Comparison of ENCODE assay signal across 24 cellular contexts in genomic region chr15:45143056-45143455, GRCh38. TPM values are rescaled to one million over a fixed set of nuclear protein-coding genes. Genes with fewer than 3 reads are reported as not detected.
A peak's percentile ranks its signal among the peaks of the same experiment; 100 is the strongest.
DNase-seq lines count a peak whose midpoint lies in the region; ATAC-seq and TF ChIP-seq lines count a peak whose summit lies in the region.
"Had no signal": no experiment of that assay in that cellular context is flagged by ENCODE, and none has a peak within 500 bp of the region (broad histone marks: within the 10 kb centered on the region; RNA-seq: fewer than 3 reads in every experiment).

No MANE protein-coding gene starts in this region.

- H3K4me3 ChIP-seq in BLaER1 treated with 17β-estradiol and CSF1 and Interleukin-3, amounts not matched to agents 10 nM and 100 nM, result no peak overlapping the region
- H3K4me3 ChIP-seq in neuronal stem cell (ENCODE audit: low read length in 2 of 2), result no peak overlapping the region
- no peak overlapping the region for H3K4me3 ChIP-seq in upper lobe of right lung
- no peak overlapping the region for H3K4me3 ChIP-seq in gastroesophageal sphincter
- H3K4me3 ChIP-seq: GM12878 had no signal

- H4K91ac ChIP-seq in neuronal stem cell (ENCODE audit: low read depth, low read length, poor library complexity), result no peak overlapping the region

- H2BK15ac ChIP-seq in neuronal stem cell (ENCODE audit: low read length), result no peak overlapping the region

- peak overlapping the region in 8 of 11 experiments; percentile 57 to 73 (median 70); a peak in 13 of 22 replicates for H3K4me2 ChIP-seq in BLaER1 treated with 17β-estradiol and CSF1 and Interleukin-3, amounts not matched to agents 10 nM and 100 nM
- H3K4me2 ChIP-seq in neuronal stem cell (ENCODE audit: insufficient read depth, low read length, poor library complexity, severe bottlenecking), result no peak overlapping the region

- peaks cover 4 to 28% (median 21%) of the 10 kb centered on the region in 10 experiments; a peak in 19 of 20 replicates for H3K4me1 ChIP-seq in BLaER1 treated with 17β-estradiol and CSF1 and Interleukin-3, amounts not matched to agents 10 nM and 100 nM
- H3K4me1 ChIP-seq in neuronal stem cell (ENCODE audit: control insufficient read depth in 2 of 2, insufficient read depth in 1 of 2, low read depth in 1 of 2, low read length in 2 of 2) (no peaks in the 10 kb centered on the region), upper lobe of right lung (peaks cover 7% of the 10 kb centered on the region), gastroesophageal sphincter (no peaks in the 10 kb centered on the region)

- TF ChIP-seq CTCF in upper lobe of right lung (IDR thresholded peaks at IDR 0.05) (no peak), gastroesophageal sphincter (IDR thresholded peaks at IDR 0.05) (no peak)

- H3K23ac ChIP-seq in neuronal stem cell (ENCODE audit: low read depth, low read length, poor library complexity), result no peak overlapping the region

- no peak overlapping the region for H2AFZ ChIP-seq in neuronal stem cell (ENCODE audit: low read length)

- H2BK120ac ChIP-seq in neuronal stem cell (ENCODE audit: low read depth, low read length), result no peak overlapping the region

- ATAC-seq in upper lobe of right lung (no peak), gastroesophageal sphincter (no peak)
- ATAC-seq: GM12878 had no signal

- no peak for TF ChIP-seq EP300 in gastroesophageal sphincter (IDR thresholded peaks at IDR 0.05)

- H3K14ac ChIP-seq in neuronal stem cell (ENCODE audit: low read length), result peak overlapping the region; percentile 15

- H3K27ac ChIP-seq in BLaER1 treated with 17β-estradiol and CSF1 and Interleukin-3, amounts not matched to agents 10 nM and 100 nM, result peak overlapping the region in 1 of 11 experiments; percentile 8; a peak in 1 of 22 replicates
- H3K27ac ChIP-seq in neuronal stem cell (replicated peaks; ENCODE audit: low read length), result no peak overlapping the region
- H3K27ac ChIP-seq in upper lobe of right lung, result no peak overlapping the region
- no peak overlapping the region for H3K27ac ChIP-seq in gastroesophageal sphincter

- H3K36me3 ChIP-seq in BLaER1 treated with 17β-estradiol and CSF1 and Interleukin-3, amounts not matched to agents 10 nM and 100 nM, result no peaks in the 10 kb centered on the region
- no peaks in the 10 kb centered on the region for H3K36me3 ChIP-seq in neuronal stem cell (replicated peaks in 1 of 2; ENCODE audit: control insufficient read depth in 2 of 2, insufficient read depth in 2 of 2, low read length in 2 of 2)
- H3K36me3 ChIP-seq in upper lobe of right lung, result peaks cover 16% of the 10 kb centered on the region
- H3K36me3 ChIP-seq in gastroesophageal sphincter, result no peaks in the 10 kb centered on the region
- H3K36me3 ChIP-seq: BE2C had no signal

- no peak overlapping the region for H3K18ac ChIP-seq in neuronal stem cell (ENCODE audit: low read length)

- no peak overlapping the region for H2BK12ac ChIP-seq in neuronal stem cell (ENCODE audit: low read length)

- H3K79me1 ChIP-seq in neuronal stem cell (ENCODE audit: low read depth, low read length), result no peaks in the 10 kb centered on the region

- no peak overlapping the region for H2BK5ac ChIP-seq in neuronal stem cell (ENCODE audit: low read length)

- no peaks in the 10 kb centered on the region for H3K9me3 ChIP-seq in BLaER1 treated with 17β-estradiol and CSF1 and Interleukin-3, amounts not matched to agents 10 nM and 100 nM (replicated peaks in 1 of 11)
- H3K9me3 ChIP-seq in neuronal stem cell (replicated peaks in 1 of 2; ENCODE audit: control insufficient read depth in 2 of 2, insufficient read depth in 1 of 2, low read depth in 1 of 2, low read length in 2 of 2) (no peaks in the 10 kb centered on the region), upper lobe of right lung (no peaks in the 10 kb centered on the region), gastroesophageal sphincter (no peaks in the 10 kb centered on the region)
- H3K9me3 ChIP-seq: BE2C had no signal

- H3K4ac ChIP-seq in neuronal stem cell (ENCODE audit: low read length), result no peak overlapping the region

- intact Hi-C loops in upper lobe of right lung (cut with DNase I), result no loop called here

- no peak overlapping the region for H3K9ac ChIP-seq in BLaER1 treated with 17β-estradiol and CSF1 and Interleukin-3, amounts not matched to agents 10 nM and 100 nM
- no peak overlapping the region for H3K9ac ChIP-seq in neuronal stem cell (ENCODE audit: low read depth, low read length, poor library complexity)

- no peaks in the 10 kb centered on the region for H3K27me3 ChIP-seq in BLaER1 treated with 17β-estradiol and CSF1 and Interleukin-3, amounts not matched to agents 10 nM and 100 nM
- H3K27me3 ChIP-seq in neuronal stem cell (ENCODE audit: control insufficient read depth in 3 of 3, insufficient read depth in 3 of 3, low read depth in 1 of 3, low read length in 3 of 3) (peaks cover 0 to 64% (median 0%) of the 10 kb centered on the region in 3 experiments), upper lobe of right lung (no peaks in the 10 kb centered on the region), gastroesophageal sphincter (peaks cover 39% of the 10 kb centered on the region)
- H3K27me3 ChIP-seq: BE2C had no signal

- H2AK5ac ChIP-seq in neuronal stem cell (ENCODE audit: low read depth, low read length), result no peak overlapping the region

- no CpG with 5 or more reads among the region's 7 CpGs for WGBS in neuronal stem cell (ENCODE audit: extremely low coverage in 2 of 2, insufficient read length in 2 of 2, insufficient replicate concordance in 1 of 2), 2 donors
- WGBS in gastroesophageal sphincter (ENCODE audit: low coverage in 1 of 2), 2 donors, result no CpG with 5 or more reads among the region's 7 CpGs

- DNase-seq in neuronal stem cell (ENCODE audit: low spot score), result no peak
- peak; percentile 52 for DNase-seq in upper lobe of right lung
- DNase-seq in NCI-H146 (lab: John Stamatoyannopoulos, UW), result no peak
- DNase-seq in NCI-H774 (lab: John Stamatoyannopoulos, UW), result no peak
- DNase-seq: 8988T; ACHN; BE2C; C1 segment of cervical spinal cord; CD4-positive, alpha-beta memory T cell; CD4-positive, CD25-positive, alpha-beta regulatory T cell; CD8-positive, alpha-beta memory T cell; COR-L47; DMS79; DND-41; EL; GDM1 had no signal

- TF ChIP-seq POLR2A in gastroesophageal sphincter (IDR thresholded peaks at IDR 0.05), result no peak

- no peaks in the 10 kb centered on the region for H4K20me1 ChIP-seq in BLaER1 treated with 17β-estradiol and CSF1 and Interleukin-3, amounts not matched to agents 10 nM and 100 nM

- no peak overlapping the region for H4K8ac ChIP-seq in neuronal stem cell (ENCODE audit: low read depth, low read length)

RNA-seq across cellular contexts. Expression of gene DUOX1, which starts 13.3 kb away (rescaled TPM):
- polyA plus RNA-seq in neuronal stem cell (2013, experiment 1 of 2), result 0.06 TPM
- polyA plus RNA-seq in neuronal stem cell (2013, experiment 2 of 2), result 0.03 TPM
- total RNA-seq in upper lobe of right lung, result 327 TPM
- 1 to 10 TPM in 2 of 4 donors, under 1 TPM in 2; 0.08 to 2.7 (median 1.1) TPM for total RNA-seq in gastroesophageal sphincter
- total RNA-seq: CD4-positive, CD25-positive, alpha-beta regulatory T cell; G401 had no signal
- polyA plus RNA-seq: AG04450 had no signal

RNA-seq across cellular contexts. Expression of gene DUOXA1, which starts 13.4 kb away (rescaled TPM):
- polyA plus RNA-seq in neuronal stem cell (2013, experiment 1 of 2), result 0.04 TPM
- not detected for polyA plus RNA-seq in neuronal stem cell (2013, experiment 2 of 2)
- total RNA-seq in upper lobe of right lung (138 TPM), gastroesophageal sphincter (1 to 10 TPM in 2 of 4 donors, under 1 TPM in 1, not detected in 1; 0.67 to 1.7 (median 1.7) TPM)
- total RNA-seq: CD4-positive, CD25-positive, alpha-beta regulatory T cell; Daoy; G401 had no signal
- polyA plus RNA-seq: AG04450; CD14-positive monocyte; CD4-positive, alpha-beta memory T cell; CD4-positive, CD25-positive, alpha-beta regulatory T cell; GM12878 had no signal

RNA-seq across cellular contexts. Expression of gene DUOXA2, which starts 28.9 kb away (rescaled TPM):
- not detected for polyA plus RNA-seq in neuronal stem cell (2013, experiment 1 of 2)
- polyA plus RNA-seq in neuronal stem cell (2013, experiment 2 of 2), result not detected
- total RNA-seq in upper lobe of right lung (not detected), gastroesophageal sphincter (under 1 TPM in 2 of 4 donors, not detected in 2; 0.49 to 0.62 TPM)
- total RNA-seq: A673; CD4-positive, alpha-beta memory T cell; CD4-positive, CD25-positive, alpha-beta regulatory T cell; CD8-positive, alpha-beta memory T cell; Daoy; G401; GM12878 had no signal
- polyA plus RNA-seq: AG04450; CD14-positive monocyte; CD4-positive, alpha-beta memory T cell; CD4-positive, CD25-positive, alpha-beta regulatory T cell; CD8-positive, alpha-beta memory T cell; GM12878 had no signal

RNA-seq across cellular contexts. Expression of gene DUOX2, which starts 29.1 kb away (rescaled TPM):
- 0.01 TPM for polyA plus RNA-seq in neuronal stem cell (2013, experiment 1 of 2)
- polyA plus RNA-seq in neuronal stem cell (2013, experiment 2 of 2), result 0.01 TPM
- total RNA-seq in upper lobe of right lung (3.8 TPM), gastroesophageal sphincter (1 to 10 TPM in 1 of 4 donors, under 1 TPM in 3; 0.13 to 1.5 (median 0.54) TPM)
- total RNA-seq: CD4-positive, CD25-positive, alpha-beta regulatory T cell; CD8-positive, alpha-beta memory T cell; G401 had no signal
- polyA plus RNA-seq: AG04450; CD14-positive monocyte; CD4-positive, CD25-positive, alpha-beta regulatory T cell; CD8-positive, alpha-beta memory T cell; GM12878 had no signal

RNA-seq across cellular contexts. Expression of gene SHF, which starts 44.7 kb away (rescaled TPM):
- 31.0 TPM for polyA plus RNA-seq in neuronal stem cell (2013, experiment 1 of 2)
- 29.9 TPM for polyA plus RNA-seq in neuronal stem cell (2013, experiment 2 of 2)
- total RNA-seq in upper lobe of right lung, result 7.1 TPM
- total RNA-seq in gastroesophageal sphincter, result 1 to 10 TPM; 4.4 to 10.0 (median 7.4) TPM

Comparison
In these comparisons a context has a peak if more than half of its experiments do, and no peak if none do; other contexts are left out.
1. RNA of gene DUOX1, which starts 13.3 kb away (total RNA-seq): 327 TPM in upper lobe of right lung (single experiment); 0.08 to 2.7 TPM in gastroesophageal sphincter; every median in the first group is over 10 times any median in the second.
2. RNA of gene DUOXA1, which starts 13.4 kb away (total RNA-seq): 138 TPM in upper lobe of right lung (single experiment); 0.67 to 1.7 TPM in gastroesophageal sphincter; every median in the first group is over 10 times any median in the second.